Comparison of ENCODE assay signal across 1 cellular context in the genomic region with DNA sequence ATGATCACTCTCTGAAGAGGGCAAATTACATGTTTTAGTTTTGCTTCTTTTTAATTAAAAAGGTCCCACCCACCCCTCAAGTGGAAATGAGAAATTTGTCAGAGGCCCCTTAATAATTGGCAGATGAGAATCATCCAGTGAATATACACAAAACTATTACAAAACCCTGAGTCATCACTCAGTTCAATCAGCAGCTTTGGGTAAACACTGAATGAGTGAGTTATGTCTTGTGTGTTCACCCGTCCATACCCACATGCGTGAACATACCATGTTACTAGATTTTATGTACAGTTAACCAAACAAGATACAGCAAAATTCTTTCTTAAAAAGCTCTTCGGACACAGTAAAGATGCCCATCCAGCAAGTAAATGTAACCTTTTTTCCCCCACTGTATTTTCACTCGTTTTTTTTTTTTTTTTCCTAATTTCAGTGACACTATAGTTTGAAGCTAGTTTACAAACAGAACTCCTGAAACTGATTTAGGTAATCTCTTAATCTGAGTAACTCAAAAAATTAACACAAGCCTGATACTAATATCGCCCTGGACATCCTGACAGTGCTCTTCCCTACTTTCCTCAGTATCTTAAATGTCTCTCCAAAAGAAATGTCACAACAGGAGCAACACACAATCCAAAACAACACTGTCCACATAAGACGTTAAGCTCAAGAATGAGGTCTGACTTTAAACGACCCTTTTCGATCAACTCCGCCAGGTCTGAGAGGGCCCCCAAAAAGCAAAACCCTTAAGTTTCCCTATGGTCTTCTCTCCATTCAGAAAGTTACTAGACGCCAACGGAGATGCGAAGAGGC.
A peak's percentile ranks its signal among the peaks of the same experiment; 100 is the strongest.
TF ChIP-seq lines count a peak whose summit lies in the region.

No MANE protein-coding gene starts in this region.

TF ChIP-seq in K562, 482 proteins besides CTCF, POLR2A, EP300 and RAD21 (continued from another document and continues in another):
- TF ChIP-seq ZNF408 (CRISPR knock-in tag; IDR thresholded peaks at IDR 0.05; ENCODE audit: low read depth) (no peak), RUNX1 (IDR thresholded peaks at IDR 0.05; ENCODE audit: low read depth) (no peak), KAT7 (CRISPR knock-in tag; IDR thresholded peaks at IDR 0.05; ENCODE audit: borderline replicate concordance) (no peak), ELF2 (CRISPR knock-in tag; IDR thresholded peaks at IDR 0.05) (no peak), SMARCE1 (IDR thresholded peaks at IDR 0.05) (peak; percentile 49; the same call in 1 of the 2 replicates), GABPB1 (CRISPR knock-in tag; IDR thresholded peaks at IDR 0.05) (no peak), SRSF7 (optimal IDR thresholded peaks at IDR 0.05; ENCODE audit: low read depth, low read length) (no peak), THRAP3 (IDR thresholded peaks at IDR 0.05; ENCODE audit: borderline replicate concordance) (no peak), NUFIP1 (IDR thresholded peaks at IDR 0.05; ENCODE audit: partially characterized antibody) (no peak), ETV6 (IDR thresholded peaks at IDR 0.05; ENCODE audit: borderline replicate concordance in 1 of 2, low read depth in 2 of 2, low read length in 1 of 2) (no peak), ETV6 (CRISPR knock-in tag; IDR thresholded peaks at IDR 0.05; ENCODE audit: borderline replicate concordance) (no peak), POLR2G (IDR thresholded peaks at IDR 0.05; ENCODE audit: low read depth, low read length) (no peak), TCFL5 (CRISPR knock-in tag; conservative IDR thresholded peaks at IDR 0.05) (no peak), FOXJ3 (CRISPR knock-in tag; IDR thresholded peaks at IDR 0.05) (no peak), STAG1 (CRISPR knock-in tag; IDR thresholded peaks at IDR 0.05; ENCODE audit: borderline replicate concordance) (no peak), LCOR (CRISPR knock-in tag; IDR thresholded peaks at IDR 0.05) (no peak), NCOA4 (IDR thresholded peaks at IDR 0.05; ENCODE audit: partially characterized antibody) (no peak), FOXM1 (IDR thresholded peaks at IDR 0.05; ENCODE audit: low read depth) (no peak), FOXM1 (CRISPR knock-in tag; IDR thresholded peaks at IDR 0.05; ENCODE audit: low read depth) (no peak), PCBP1 (IDR thresholded peaks at IDR 0.05; ENCODE audit: low read depth, low read length, poor library complexity, severe bottlenecking) (no peak), TOE1 (IDR thresholded peaks at IDR 0.05; ENCODE audit: borderline replicate concordance) (no peak), TOE1 (CRISPR knock-in tag; IDR thresholded peaks at IDR 0.05; ENCODE audit: borderline replicate concordance, low read depth) (no peak), MAFK (IDR thresholded peaks at IDR 0.05; ENCODE audit: low read length) (peak; percentile 93), HNRNPUL1 (IDR thresholded peaks at IDR 0.05; ENCODE audit: low read length) (no peak), DPF2 (IDR thresholded peaks at IDR 0.05) (peak; percentile 82), ZNF830 (CRISPR knock-in tag; IDR thresholded peaks at IDR 0.05) (no peak), MXI1 (IDR thresholded peaks at IDR 0.05; ENCODE audit: low read depth, low read length) (0 out of 2 replicates have a peak, but pooled peaks have one; percentile 39), ZNF586 (CRISPR knock-in tag; conservative IDR thresholded peaks at IDR 0.05) (no peak), U2AF2 (optimal IDR thresholded peaks at IDR 0.05; ENCODE audit: low read depth, low read length) (no peak)
- TF ChIP-seq, protein P1, sequence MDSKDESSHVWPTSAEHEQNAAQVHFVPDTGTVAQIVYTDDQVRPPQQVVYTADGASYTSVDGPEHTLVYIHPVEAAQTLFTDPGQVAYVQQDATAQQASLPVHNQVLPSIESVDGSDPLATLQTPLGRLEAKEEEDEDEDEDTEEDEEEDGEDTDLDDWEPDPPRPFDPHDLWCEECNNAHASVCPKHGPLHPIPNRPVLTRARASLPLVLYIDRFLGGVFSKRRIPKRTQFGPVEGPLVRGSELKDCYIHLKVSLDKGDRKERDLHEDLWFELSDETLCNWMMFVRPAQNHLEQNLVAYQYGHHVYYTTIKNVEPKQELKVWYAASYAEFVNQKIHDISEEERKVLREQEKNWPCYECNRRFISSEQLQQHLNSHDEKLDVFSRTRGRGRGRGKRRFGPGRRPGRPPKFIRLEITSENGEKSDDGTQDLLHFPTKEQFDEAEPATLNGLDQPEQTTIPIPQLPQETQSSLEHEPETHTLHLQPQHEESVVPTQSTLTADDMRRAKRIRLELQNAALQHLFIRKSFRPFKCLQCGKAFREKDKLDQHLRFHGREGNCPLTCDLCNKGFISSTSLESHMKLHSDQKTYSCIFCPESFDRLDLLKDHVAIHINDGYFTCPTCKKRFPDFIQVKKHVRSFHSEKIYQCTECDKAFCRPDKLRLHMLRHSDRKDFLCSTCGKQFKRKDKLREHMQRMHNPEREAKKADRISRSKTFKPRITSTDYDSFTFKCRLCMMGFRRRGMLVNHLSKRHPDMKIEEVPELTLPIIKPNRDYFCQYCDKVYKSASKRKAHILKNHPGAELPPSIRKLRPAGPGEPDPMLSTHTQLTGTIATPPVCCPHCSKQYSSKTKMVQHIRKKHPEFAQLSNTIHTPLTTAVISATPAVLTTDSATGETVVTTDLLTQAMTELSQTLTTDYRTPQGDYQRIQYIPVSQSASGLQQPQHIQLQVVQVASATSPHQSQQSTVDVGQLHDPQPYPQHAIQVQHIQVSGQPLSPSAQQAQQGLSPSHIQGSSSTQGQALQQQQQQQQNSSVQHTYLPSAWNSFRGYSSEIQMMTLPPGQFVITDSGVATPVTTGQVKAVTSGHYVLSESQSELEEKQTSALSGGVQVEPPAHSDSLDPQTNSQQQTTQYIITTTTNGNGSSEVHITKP (IDR thresholded peaks at IDR 0.05; ENCODE audit: partially characterized antibody), result no peak
- TF ChIP-seq, protein P2, sequence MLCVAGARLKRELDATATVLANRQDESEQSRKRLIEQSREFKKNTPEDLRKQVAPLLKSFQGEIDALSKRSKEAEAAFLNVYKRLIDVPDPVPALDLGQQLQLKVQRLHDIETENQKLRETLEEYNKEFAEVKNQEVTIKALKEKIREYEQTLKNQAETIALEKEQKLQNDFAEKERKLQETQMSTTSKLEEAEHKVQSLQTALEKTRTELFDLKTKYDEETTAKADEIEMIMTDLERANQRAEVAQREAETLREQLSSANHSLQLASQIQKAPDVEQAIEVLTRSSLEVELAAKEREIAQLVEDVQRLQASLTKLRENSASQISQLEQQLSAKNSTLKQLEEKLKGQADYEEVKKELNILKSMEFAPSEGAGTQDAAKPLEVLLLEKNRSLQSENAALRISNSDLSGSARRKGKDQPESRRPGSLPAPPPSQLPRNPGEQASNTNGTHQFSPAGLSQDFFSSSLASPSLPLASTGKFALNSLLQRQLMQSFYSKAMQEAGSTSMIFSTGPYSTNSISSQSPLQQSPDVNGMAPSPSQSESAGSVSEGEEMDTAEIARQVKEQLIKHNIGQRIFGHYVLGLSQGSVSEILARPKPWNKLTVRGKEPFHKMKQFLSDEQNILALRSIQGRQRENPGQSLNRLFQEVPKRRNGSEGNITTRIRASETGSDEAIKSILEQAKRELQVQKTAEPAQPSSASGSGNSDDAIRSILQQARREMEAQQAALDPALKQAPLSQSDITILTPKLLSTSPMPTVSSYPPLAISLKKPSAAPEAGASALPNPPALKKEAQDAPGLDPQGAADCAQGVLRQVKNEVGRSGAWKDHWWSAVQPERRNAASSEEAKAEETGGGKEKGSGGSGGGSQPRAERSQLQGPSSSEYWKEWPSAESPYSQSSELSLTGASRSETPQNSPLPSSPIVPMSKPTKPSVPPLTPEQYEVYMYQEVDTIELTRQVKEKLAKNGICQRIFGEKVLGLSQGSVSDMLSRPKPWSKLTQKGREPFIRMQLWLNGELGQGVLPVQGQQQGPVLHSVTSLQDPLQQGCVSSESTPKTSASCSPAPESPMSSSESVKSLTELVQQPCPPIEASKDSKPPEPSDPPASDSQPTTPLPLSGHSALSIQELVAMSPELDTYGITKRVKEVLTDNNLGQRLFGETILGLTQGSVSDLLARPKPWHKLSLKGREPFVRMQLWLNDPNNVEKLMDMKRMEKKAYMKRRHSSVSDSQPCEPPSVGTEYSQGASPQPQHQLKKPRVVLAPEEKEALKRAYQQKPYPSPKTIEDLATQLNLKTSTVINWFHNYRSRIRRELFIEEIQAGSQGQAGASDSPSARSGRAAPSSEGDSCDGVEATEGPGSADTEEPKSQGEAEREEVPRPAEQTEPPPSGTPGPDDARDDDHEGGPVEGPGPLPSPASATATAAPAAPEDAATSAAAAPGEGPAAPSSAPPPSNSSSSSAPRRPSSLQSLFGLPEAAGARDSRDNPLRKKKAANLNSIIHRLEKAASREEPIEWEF (CRISPR knock-in tag; IDR thresholded peaks at IDR 0.05), result no peak
- TF ChIP-seq, protein P3, sequence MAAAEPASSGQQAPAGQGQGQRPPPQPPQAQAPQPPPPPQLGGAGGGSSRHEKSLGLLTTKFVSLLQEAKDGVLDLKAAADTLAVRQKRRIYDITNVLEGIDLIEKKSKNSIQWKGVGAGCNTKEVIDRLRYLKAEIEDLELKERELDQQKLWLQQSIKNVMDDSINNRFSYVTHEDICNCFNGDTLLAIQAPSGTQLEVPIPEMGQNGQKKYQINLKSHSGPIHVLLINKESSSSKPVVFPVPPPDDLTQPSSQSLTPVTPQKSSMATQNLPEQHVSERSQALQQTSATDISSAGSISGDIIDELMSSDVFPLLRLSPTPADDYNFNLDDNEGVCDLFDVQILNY (CRISPR knock-in tag; IDR thresholded peaks at IDR 0.05), result no peak
- TF ChIP-seq, protein P4, sequence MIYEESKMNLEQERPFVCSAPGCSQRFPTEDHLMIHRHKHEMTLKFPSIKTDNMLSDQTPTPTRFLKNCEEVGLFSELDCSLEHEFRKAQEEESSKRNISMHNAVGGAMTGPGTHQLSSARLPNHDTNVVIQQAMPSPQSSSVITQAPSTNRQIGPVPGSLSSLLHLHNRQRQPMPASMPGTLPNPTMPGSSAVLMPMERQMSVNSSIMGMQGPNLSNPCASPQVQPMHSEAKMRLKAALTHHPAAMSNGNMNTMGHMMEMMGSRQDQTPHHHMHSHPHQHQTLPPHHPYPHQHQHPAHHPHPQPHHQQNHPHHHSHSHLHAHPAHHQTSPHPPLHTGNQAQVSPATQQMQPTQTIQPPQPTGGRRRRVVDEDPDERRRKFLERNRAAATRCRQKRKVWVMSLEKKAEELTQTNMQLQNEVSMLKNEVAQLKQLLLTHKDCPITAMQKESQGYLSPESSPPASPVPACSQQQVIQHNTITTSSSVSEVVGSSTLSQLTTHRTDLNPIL (CRISPR knock-in tag; IDR thresholded peaks at IDR 0.05), result no peak
- TF ChIP-seq, protein P5, sequence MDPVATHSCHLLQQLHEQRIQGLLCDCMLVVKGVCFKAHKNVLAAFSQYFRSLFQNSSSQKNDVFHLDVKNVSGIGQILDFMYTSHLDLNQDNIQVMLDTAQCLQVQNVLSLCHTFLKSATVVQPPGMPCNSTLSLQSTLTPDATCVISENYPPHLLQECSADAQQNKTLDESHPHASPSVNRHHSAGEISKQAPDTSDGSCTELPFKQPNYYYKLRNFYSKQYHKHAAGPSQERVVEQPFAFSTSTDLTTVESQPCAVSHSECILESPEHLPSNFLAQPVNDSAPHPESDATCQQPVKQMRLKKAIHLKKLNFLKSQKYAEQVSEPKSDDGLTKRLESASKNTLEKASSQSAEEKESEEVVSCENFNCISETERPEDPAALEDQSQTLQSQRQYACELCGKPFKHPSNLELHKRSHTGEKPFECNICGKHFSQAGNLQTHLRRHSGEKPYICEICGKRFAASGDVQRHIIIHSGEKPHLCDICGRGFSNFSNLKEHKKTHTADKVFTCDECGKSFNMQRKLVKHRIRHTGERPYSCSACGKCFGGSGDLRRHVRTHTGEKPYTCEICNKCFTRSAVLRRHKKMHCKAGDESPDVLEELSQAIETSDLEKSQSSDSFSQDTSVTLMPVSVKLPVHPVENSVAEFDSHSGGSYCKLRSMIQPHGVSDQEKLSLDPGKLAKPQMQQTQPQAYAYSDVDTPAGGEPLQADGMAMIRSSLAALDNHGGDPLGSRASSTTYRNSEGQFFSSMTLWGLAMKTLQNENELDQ (CRISPR knock-in tag; IDR thresholded peaks at IDR 0.05; ENCODE audit: borderline replicate concordance), result no peak
- TF ChIP-seq, protein P6, sequence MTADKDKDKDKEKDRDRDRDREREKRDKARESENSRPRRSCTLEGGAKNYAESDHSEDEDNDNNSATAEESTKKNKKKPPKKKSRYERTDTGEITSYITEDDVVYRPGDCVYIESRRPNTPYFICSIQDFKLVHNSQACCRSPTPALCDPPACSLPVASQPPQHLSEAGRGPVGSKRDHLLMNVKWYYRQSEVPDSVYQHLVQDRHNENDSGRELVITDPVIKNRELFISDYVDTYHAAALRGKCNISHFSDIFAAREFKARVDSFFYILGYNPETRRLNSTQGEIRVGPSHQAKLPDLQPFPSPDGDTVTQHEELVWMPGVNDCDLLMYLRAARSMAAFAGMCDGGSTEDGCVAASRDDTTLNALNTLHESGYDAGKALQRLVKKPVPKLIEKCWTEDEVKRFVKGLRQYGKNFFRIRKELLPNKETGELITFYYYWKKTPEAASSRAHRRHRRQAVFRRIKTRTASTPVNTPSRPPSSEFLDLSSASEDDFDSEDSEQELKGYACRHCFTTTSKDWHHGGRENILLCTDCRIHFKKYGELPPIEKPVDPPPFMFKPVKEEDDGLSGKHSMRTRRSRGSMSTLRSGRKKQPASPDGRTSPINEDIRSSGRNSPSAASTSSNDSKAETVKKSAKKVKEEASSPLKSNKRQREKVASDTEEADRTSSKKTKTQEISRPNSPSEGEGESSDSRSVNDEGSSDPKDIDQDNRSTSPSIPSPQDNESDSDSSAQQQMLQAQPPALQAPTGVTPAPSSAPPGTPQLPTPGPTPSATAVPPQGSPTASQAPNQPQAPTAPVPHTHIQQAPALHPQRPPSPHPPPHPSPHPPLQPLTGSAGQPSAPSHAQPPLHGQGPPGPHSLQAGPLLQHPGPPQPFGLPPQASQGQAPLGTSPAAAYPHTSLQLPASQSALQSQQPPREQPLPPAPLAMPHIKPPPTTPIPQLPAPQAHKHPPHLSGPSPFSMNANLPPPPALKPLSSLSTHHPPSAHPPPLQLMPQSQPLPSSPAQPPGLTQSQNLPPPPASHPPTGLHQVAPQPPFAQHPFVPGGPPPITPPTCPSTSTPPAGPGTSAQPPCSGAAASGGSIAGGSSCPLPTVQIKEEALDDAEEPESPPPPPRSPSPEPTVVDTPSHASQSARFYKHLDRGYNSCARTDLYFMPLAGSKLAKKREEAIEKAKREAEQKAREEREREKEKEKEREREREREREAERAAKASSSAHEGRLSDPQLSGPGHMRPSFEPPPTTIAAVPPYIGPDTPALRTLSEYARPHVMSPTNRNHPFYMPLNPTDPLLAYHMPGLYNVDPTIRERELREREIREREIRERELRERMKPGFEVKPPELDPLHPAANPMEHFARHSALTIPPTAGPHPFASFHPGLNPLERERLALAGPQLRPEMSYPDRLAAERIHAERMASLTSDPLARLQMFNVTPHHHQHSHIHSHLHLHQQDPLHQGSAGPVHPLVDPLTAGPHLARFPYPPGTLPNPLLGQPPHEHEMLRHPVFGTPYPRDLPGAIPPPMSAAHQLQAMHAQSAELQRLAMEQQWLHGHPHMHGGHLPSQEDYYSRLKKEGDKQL (CRISPR knock-in tag; IDR thresholded peaks at IDR 0.05; ENCODE audit: borderline replicate concordance), result no peak
- TF ChIP-seq, protein P7, sequence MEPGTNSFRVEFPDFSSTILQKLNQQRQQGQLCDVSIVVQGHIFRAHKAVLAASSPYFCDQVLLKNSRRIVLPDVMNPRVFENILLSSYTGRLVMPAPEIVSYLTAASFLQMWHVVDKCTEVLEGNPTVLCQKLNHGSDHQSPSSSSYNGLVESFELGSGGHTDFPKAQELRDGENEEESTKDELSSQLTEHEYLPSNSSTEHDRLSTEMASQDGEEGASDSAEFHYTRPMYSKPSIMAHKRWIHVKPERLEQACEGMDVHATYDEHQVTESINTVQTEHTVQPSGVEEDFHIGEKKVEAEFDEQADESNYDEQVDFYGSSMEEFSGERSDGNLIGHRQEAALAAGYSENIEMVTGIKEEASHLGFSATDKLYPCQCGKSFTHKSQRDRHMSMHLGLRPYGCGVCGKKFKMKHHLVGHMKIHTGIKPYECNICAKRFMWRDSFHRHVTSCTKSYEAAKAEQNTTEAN (CRISPR knock-in tag; IDR thresholded peaks at IDR 0.05), result no peak
